In genomic region chr11:16604784-16605439, GRCh38 we compare ENCODE assay signal across 1 cellular context.
TF ChIP-seq lines count a peak whose summit lies in the region.

No MANE protein-coding gene starts in this region.

TF ChIP-seq in K562, 482 proteins besides CTCF, POLR2A, EP300 and RAD21 (continued from another document and continues in another):
- TF ChIP-seq CUX1 (CRISPR knock-in tag; IDR thresholded peaks at IDR 0.05) (no peak), PCBP1 (IDR thresholded peaks at IDR 0.05; ENCODE audit: low read depth, low read length, poor library complexity, severe bottlenecking) (peak; percentile 53), CREB3L1 (IDR thresholded peaks at IDR 0.05; ENCODE audit: borderline replicate concordance, low read depth) (peak; percentile 29; the same call in 1 of the 2 replicates), ZNF174 (CRISPR knock-in tag; IDR thresholded peaks at IDR 0.05) (no peak), EGR1 (conservative IDR thresholded peaks at IDR 0.05) (peak; percentile 64), ZNF175 (CRISPR knock-in tag; IDR thresholded peaks at IDR 0.05; ENCODE audit: low read depth) (no peak), LEF1 (IDR thresholded peaks at IDR 0.05) (peak; percentile 77; the same call in 1 of the 2 replicates), KAT8 (IDR thresholded peaks at IDR 0.05; ENCODE audit: low read depth) (no peak), ETV1 (tag; conservative IDR thresholded peaks at IDR 0.05; ENCODE audit: low read depth) (no peak), ZNF282 (CRISPR knock-in tag; IDR thresholded peaks at IDR 0.05) (no peak), RBM17 (IDR thresholded peaks at IDR 0.05; ENCODE audit: borderline replicate concordance, low read depth, low read length) (no peak), OTX1 (CRISPR knock-in tag; IDR thresholded peaks at IDR 0.05) (no peak), TAL1 (IDR thresholded peaks at IDR 0.05) (peak; percentile 94), TCF15 (CRISPR knock-in tag; IDR thresholded peaks at IDR 0.05) (no peak), NCOR1 (IDR thresholded peaks at IDR 0.05) (peak; percentile 96), PKNOX1 (IDR thresholded peaks at IDR 0.05) (no peak), BCOR (IDR thresholded peaks at IDR 0.05) (peak; percentile 64; the same call in 1 of the 2 replicates), MYC (IDR thresholded peaks at IDR 0.05; ENCODE audit: low read depth, low read length) (no peak), MYC (CRISPR knock-in tag; IDR thresholded peaks at IDR 0.05; ENCODE audit: borderline replicate concordance, low read depth) (no peak), GMEB1 (CRISPR knock-in tag; IDR thresholded peaks at IDR 0.05) (no peak), MYBL2 (IDR thresholded peaks at IDR 0.05; ENCODE audit: low read depth) (no peak), MYBL2 (CRISPR knock-in tag; IDR thresholded peaks at IDR 0.05; ENCODE audit: borderline replicate concordance) (no peak), POLR2AphosphoS5 (IDR thresholded peaks at IDR 0.05; ENCODE audit: control insufficient read depth, insufficient read depth, low read depth, low read length) (peak; percentile 95), ZNF277 (CRISPR knock-in tag; IDR thresholded peaks at IDR 0.05; ENCODE audit: borderline replicate concordance) (no peak), RAD51 (IDR thresholded peaks at IDR 0.05; ENCODE audit: borderline replicate concordance, low read depth) (no peak), PML (IDR thresholded peaks at IDR 0.05; ENCODE audit: low read length) (peak; percentile 82), SMARCC2 (IDR thresholded peaks at IDR 0.05; ENCODE audit: low read depth) (peak; percentile 71; the same call in 1 of the 2 replicates), UBTF (IDR thresholded peaks at IDR 0.05; ENCODE audit: borderline replicate concordance in 1 of 2, low read depth in 2 of 2, low read length in 2 of 2) (peak; percentile 87 to 95), ARHGAP35 (IDR thresholded peaks at IDR 0.05; ENCODE audit: partially characterized antibody) (no peak), BCLAF1 (IDR thresholded peaks at IDR 0.05; ENCODE audit: borderline replicate concordance in 1 of 2, control insufficient read depth in 1 of 2, low read depth in 2 of 2, low read length in 1 of 2) (no peak), ZNF311 (CRISPR knock-in tag; IDR thresholded peaks at IDR 0.05) (no peak), CHAMP1 (IDR thresholded peaks at IDR 0.05) (peak; percentile 70; the same call in 1 of the 2 replicates), FIP1L1 (IDR thresholded peaks at IDR 0.05; ENCODE audit: low read depth, low read length, poor library complexity, severe bottlenecking) (no peak), DNMT1 (IDR thresholded peaks at IDR 0.05) (no peak), XRCC4 (IDR thresholded peaks at IDR 0.05; ENCODE audit: extremely low read depth, insufficient read depth, insufficient read length) (no peak), MBD2 (IDR thresholded peaks at IDR 0.05; ENCODE audit: borderline replicate concordance, low read depth) (peak; percentile 3), ZKSCAN1 (IDR thresholded peaks at IDR 0.05; ENCODE audit: low read depth, low read length) (peak; percentile 53; the same call in 1 of the 2 replicates), ZNF224 (CRISPR knock-in tag; IDR thresholded peaks at IDR 0.05) (no peak), SMAD3 (CRISPR knock-in tag; conservative IDR thresholded peaks at IDR 0.05) (no peak), ELK3 (CRISPR knock-in tag; IDR thresholded peaks at IDR 0.05) (no peak), GABPB1 (CRISPR knock-in tag; IDR thresholded peaks at IDR 0.05) (0 out of 2 replicates have a peak, but pooled peaks have one; percentile 9), YY1 (IDR thresholded peaks at IDR 0.05; ENCODE audit: borderline replicate concordance in 1 of 3, control insufficient read depth in 1 of 3, extremely low read depth in 1 of 3, insufficient read depth in 3 of 3, insufficient read length in 1 of 3, insufficient replicate concordance in 2 of 3, low read depth in 1 of 3, low read length in 2 of 3) (peak in 1 of 3 experiments; percentile 44)
